In the genomic region with DNA sequence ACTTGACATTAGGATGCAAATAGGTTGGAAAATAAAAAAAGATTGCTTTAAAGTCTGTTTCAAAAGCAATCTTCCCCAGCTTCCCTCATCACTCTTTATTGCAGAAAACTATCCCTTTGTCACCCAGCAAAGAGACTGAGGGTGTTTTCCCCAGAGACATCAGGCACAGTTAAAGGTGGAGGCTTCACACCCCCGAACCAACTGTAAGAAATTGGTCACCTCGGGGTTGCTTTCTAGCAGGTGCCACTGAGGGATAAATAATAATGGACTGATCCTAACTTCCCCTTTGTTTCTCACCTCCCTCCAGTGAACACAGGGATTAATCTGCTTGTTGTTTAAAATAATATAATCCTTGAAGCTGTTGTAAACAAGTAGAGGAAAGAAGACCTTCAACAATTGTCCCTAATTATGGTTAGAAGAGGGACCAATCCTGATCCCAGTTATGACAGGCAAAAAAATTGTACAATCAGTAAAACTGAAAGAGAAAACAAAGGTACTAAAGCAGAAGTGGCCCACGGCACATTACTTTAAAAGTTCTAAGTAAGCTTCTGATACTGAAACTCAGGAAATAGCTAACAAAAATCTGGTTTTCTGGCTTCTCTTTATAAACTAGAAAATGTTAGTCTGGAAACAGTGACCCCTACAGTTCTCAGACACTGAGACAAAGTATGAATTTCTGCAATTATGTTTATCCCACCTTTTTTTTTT, we compare ENCODE assay signal across 10 cellular contexts. TPM values are rescaled to one million over a fixed set of nuclear protein-coding genes. Genes with fewer than 3 reads are reported as not detected.
DNase-seq lines count a peak whose midpoint lies in the region; ATAC-seq and TF ChIP-seq lines count a peak whose summit lies in the region.
"Had no signal": no experiment of that assay in that cellular context is flagged by ENCODE, and none has a peak within 500 bp of the region (broad histone marks: within the 10 kb centered on the region; RNA-seq: fewer than 3 reads in every experiment).

No MANE protein-coding gene starts in this region.

- POLR2A ChIA-PET in CD4-positive, alpha-beta T cell (lab: Charles Lee), result no interaction called here

- DNase-seq in LHCN-M2 (ENCODE audit: low read depth) (peak; percentile 19), naive B cell (peak; percentile 12), dorsolateral prefrontal cortex (no peak), substantia nigra (lab: John Stamatoyannopoulos, UW) (no peak), NCI-H2107 (lab: John Stamatoyannopoulos, UW) (no peak)
- no peak for DNase-seq in CD4-positive, alpha-beta T cell
- DNase-seq: lower lobe of right lung, T-helper 17 cell had no signal

- no peaks in the 10 kb centered on the region for H3K9me3 ChIP-seq in CD4-positive, alpha-beta T cell (ENCODE audit: control insufficient read depth, low read length)
- H3K9me3 ChIP-seq: lower lobe of right lung had no signal

- H3K4me1 Mint-ChIP-seq in naive B cell, result peaks cover 11 to 14% (median 11%) of the 10 kb centered on the region in 3 donors
- H3K4me1 Mint-ChIP-seq in CD4-positive, alpha-beta T cell (ENCODE audit: low read depth), result peaks cover 1% of the 10 kb centered on the region

- intact Hi-C loops in dorsolateral prefrontal cortex (cut with DNase I), result no loop called here
- intact Hi-C loops in CD4-positive, alpha-beta T cell (cut with DNase I, micrococcal nuclease), result no loop called here

- peaks cover 0 to 7% (median 0%) of the 10 kb centered on the region in 45 donors for H3K27me3 ChIP-seq in dorsolateral prefrontal cortex
- peaks cover 42% of the 10 kb centered on the region for H3K27me3 ChIP-seq in CD4-positive, alpha-beta T cell (ENCODE audit: control insufficient read depth, insufficient read depth, low read length)

- H3K27me3 Mint-ChIP-seq in naive B cell, result peaks cover 25 to 31% (median 25%) of the 10 kb centered on the region in 3 donors
- peaks cover 72% of the 10 kb centered on the region for H3K27me3 Mint-ChIP-seq in CD4-positive, alpha-beta T cell

- CTCF ChIA-PET in CD4-positive, alpha-beta T cell (lab: Charles Lee), result no interaction called here

- ATAC-seq in GM18873 (IDR thresholded peaks at IDR 0.05; ENCODE audit: low FRiP score, unreplicated experiment), result peak; percentile 93
- ATAC-seq in HG02588 (IDR thresholded peaks at IDR 0.05; ENCODE audit: unreplicated experiment), result peak; percentile 93
- peak; percentile 71 to 81 for ATAC-seq in naive B cell (ENCODE audit: low read depth in 2 of 2)
- no peak for ATAC-seq in CD4-positive, alpha-beta T cell (ENCODE audit: poor library complexity)
- ATAC-seq: lower lobe of right lung, T-helper 17 cell had no signal

- TF ChIP-seq CTCF in dorsolateral prefrontal cortex (IDR thresholded peaks at IDR 0.05 in 54 of 56, conservative IDR thresholded peaks at IDR 0.05 in 2 of 56; ENCODE audit: low read depth in 1 of 56, partially characterized antibody in 56 of 56), result peak in 17 of 56 donors; percentile 13 to 41 (median 24)
- TF ChIP-seq CTCF in CD4-positive, alpha-beta T cell (IDR thresholded peaks at IDR 0.05), result no peak

- no peaks in the 10 kb centered on the region for H3K36me3 Mint-ChIP-seq in naive B cell
- H3K36me3 Mint-ChIP-seq in CD4-positive, alpha-beta T cell (ENCODE audit: low read depth), result no peaks in the 10 kb centered on the region

- H3K4me3 ChIP-seq in dorsolateral prefrontal cortex, result no peak overlapping the region
- H3K4me3 ChIP-seq: lower lobe of right lung had no signal

- H3K27ac Mint-ChIP-seq in naive B cell, result peak overlapping the region in 5 of 6 donors; percentile 41 to 77 (median 61)
- H3K27ac Mint-ChIP-seq in CD4-positive, alpha-beta T cell, result no peak overlapping the region
- H3K27ac Mint-ChIP-seq: T-helper 17 cell had no signal

- H3K27ac ChIP-seq in dorsolateral prefrontal cortex (no peak overlapping the region), substantia nigra (ENCODE audit: low read depth, low read length, poor library complexity, severe bottlenecking) (no peak overlapping the region)
- no peak overlapping the region for H3K27ac ChIP-seq in CD4-positive, alpha-beta T cell (ENCODE audit: low read depth, low read length)
- H3K27ac ChIP-seq: lower lobe of right lung had no signal

- H3K9me3 Mint-ChIP-seq in naive B cell, result peaks cover 0 to 2% (median 0%) of the 10 kb centered on the region in 7 donors
- H3K9me3 Mint-ChIP-seq in CD4-positive, alpha-beta T cell, result no peaks in the 10 kb centered on the region

- peak overlapping the region; percentile 34 to 82 (median 72) for H3K4me3 Mint-ChIP-seq in naive B cell
- no peak overlapping the region for H3K4me3 Mint-ChIP-seq in CD4-positive, alpha-beta T cell
- H3K4me3 Mint-ChIP-seq: T-helper 17 cell had no signal

RNA-seq across cellular contexts. Expression of gene PCSK1, which starts 6.6 kb away (rescaled TPM):
- total RNA-seq in LHCN-M2 (2014; rRNA removed) (0.06 TPM in 1 of 2 replicates, not detected in the other), dorsolateral prefrontal cortex (100 to 1,000 TPM in 6 of 120 experiments, 10 to 100 TPM in 114; 10.9 to 126 (median 52.2) TPM)
- polyA plus RNA-seq in LHCN-M2 (2012), result 0.04 TPM
- polyA plus RNA-seq in naive B cell (ENCODE audit: low read depth in 6 of 6), result not detected
- not detected for total RNA-seq in CD4-positive, alpha-beta T cell
- total RNA-seq: T-helper 17 cell had no signal

Comparison
In these comparisons a context has a peak if more than half of its experiments do, and no peak if none do; other contexts are left out.
1. DNase-seq: peak in LHCN-M2 (single experiment) and naive B cell (single experiment); none in dorsolateral prefrontal cortex (0 of 10), substantia nigra (0 of 49), CD4-positive, alpha-beta T cell (0 of 10) and NCI-H2107 (single experiment).
2. RNA of gene PCSK1, which starts 6.6 kb away (total RNA-seq): 10.9 to 126 TPM in dorsolateral prefrontal cortex; 0.06 TPM in LHCN-M2 and not detected in CD4-positive, alpha-beta T cell; every median in the first group is over 10 times any median in the second.